Comparison of ENCODE assay signal across 1 cellular context in genomic region chr10:47894571-47894970, GRCh38.
TF ChIP-seq lines count a peak whose summit lies in the region.
"Not testable (repeated sequence)": the region's sequence is repeated elsewhere in the genome, so short reads cannot be mapped to it uniquely, and the experiment has no call there.

No MANE protein-coding gene starts in this region.

TF ChIP-seq in HepG2, 621 proteins besides CTCF, POLR2A, EP300 and RAD21:
- TF ChIP-seq NONO (IDR thresholded peaks at IDR 0.05) (0 out of 2 replicates have a peak, but pooled peaks have one; percentile 75), CREB1 (IDR thresholded peaks at IDR 0.05) (peak; percentile 61; the same call in 1 of the 2 replicates), ATM (IDR thresholded peaks at IDR 0.05; ENCODE audit: borderline replicate concordance) (peak; percentile 21; the same call in 1 of the 2 replicates), IKZF1 (IDR thresholded peaks at IDR 0.05) (peak; percentile 85; the same call in 1 of the 2 replicates), PLRG1 (conservative IDR thresholded peaks at IDR 0.05) (0 out of 2 replicates have a peak, but pooled peaks have one; percentile 44), SOX6 (IDR thresholded peaks at IDR 0.05) (0 out of 2 replicates have a peak, but pooled peaks have one; percentile 54), FOXA1 (IDR thresholded peaks at IDR 0.05) (peak; percentile 63), NFRKB (IDR thresholded peaks at IDR 0.05) (0 out of 2 replicates have a peak, but pooled peaks have one; percentile 42)
- not testable (repeated sequence) for TF ChIP-seq NONO (CRISPR knock-in tag; conservative IDR thresholded peaks at IDR 0.05); CREB1 (CRISPR knock-in tag; IDR thresholded peaks at IDR 0.05); SOX6 (CRISPR knock-in tag; IDR thresholded peaks at IDR 0.05); FOXA1 (CRISPR knock-in tag; IDR thresholded peaks at IDR 0.05)
- TF ChIP-seq, protein P1, sequence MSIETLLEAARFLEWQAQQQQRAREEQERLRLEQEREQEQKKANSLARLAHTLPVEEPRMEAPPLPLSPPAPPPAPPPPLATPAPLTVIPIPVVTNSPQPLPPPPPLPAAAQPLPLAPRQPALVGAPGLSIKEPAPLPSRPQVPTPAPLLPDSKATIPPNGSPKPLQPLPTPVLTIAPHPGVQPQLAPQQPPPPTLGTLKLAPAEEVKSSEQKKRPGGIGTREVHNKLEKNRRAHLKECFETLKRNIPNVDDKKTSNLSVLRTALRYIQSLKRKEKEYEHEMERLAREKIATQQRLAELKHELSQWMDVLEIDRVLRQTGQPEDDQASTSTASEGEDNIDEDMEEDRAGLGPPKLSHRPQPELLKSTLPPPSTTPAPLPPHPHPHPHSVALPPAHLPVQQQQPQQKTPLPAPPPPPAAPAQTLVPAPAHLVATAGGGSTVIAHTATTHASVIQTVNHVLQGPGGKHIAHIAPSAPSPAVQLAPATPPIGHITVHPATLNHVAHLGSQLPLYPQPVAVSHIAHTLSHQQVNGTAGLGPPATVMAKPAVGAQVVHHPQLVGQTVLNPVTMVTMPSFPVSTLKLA (IDR thresholded peaks at IDR 0.05) = 0 out of 2 replicates have a peak, but pooled peaks have one; percentile 7
